ENCODE assay signal across 21 cellular contexts in the genomic region with DNA sequence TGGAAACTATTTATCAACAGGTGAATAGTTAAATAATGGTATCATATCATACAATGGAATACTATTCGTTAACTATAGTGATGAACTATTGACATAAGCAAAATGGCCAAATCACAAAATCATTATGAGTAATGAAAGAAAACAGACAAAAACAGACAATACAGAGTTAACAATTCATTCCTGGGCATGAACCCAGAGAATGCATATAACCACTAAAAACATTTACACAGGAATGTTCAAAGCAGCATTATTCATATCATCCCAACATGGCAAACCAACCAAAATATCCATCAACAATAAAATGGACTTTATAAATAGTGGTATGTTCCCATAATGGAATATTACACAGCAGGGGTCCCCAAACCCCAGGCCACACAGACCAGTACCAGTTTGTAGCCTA.
DNase-seq lines count a peak whose midpoint lies in the region; ATAC-seq, FAIRE-seq and TF ChIP-seq lines count a peak whose summit lies in the region.
"Had no signal": no experiment of that assay in that cellular context is flagged by ENCODE, and none has a peak within 500 bp of the region (broad histone marks: within the 10 kb centered on the region; RNA-seq: fewer than 3 reads in every experiment).

No MANE protein-coding gene starts in this region.

- TF ChIP-seq CTCF in astrocyte of the cerebellum (IDR thresholded peaks at IDR 0.05; ENCODE audit: low read depth, low read length, missing control alignments): no peak
- TF ChIP-seq CTCF in fibroblast of the aortic adventitia (IDR thresholded peaks at IDR 0.05; ENCODE audit: insufficient read depth, low read length): no peak

- no peaks in the 10 kb centered on the region for H3K27me3 ChIP-seq in H7 (ENCODE audit: control insufficient read depth, insufficient read depth, low read length)
- H3K27me3 ChIP-seq: BLaER1, MG63 had no signal

- in situ Hi-C loops in astrocyte of the cerebellum (cut with HindIII; ENCODE audit: low sequenced_read_pairs): no loop called here

- ATAC-seq in GM21529 (IDR thresholded peaks at IDR 0.05; ENCODE audit: unreplicated experiment): no peak
- ATAC-seq: GM12878 had no signal

- DNase-seq in AG08395 (ENCODE audit: low spot score) (peak; percentile 35), HTR-8/SVneo (ENCODE audit: insufficient read length, low spot score) (no peak), astrocyte of the cerebellum (ENCODE audit: low read depth) (peak; percentile 62), fibroblast of the aortic adventitia (ENCODE audit: low read depth) (peak; percentile 49), H7 (no peak), activated gamma-delta T cell treated with Interleukin-2 at 50 U/mL for 16 hours (no peak)
- DNase-seq: CD4-positive, alpha-beta memory T cell; DMS153; GOT3; KG1; MG63; NCI-H1092; NCI-H2081; NCI-H2171 treated with DMSO at 0.1 percent for 48 hours; NCI-H446 treated with DMSO at 0.1 percent for 48 hours; NCI-H69; Right ventricle myocardium superior had no signal

- FAIRE-seq in HTR-8/SVneo (lab: Jason Lieb, UNC): peak; percentile 59
- FAIRE-seq: GM12878, RCC 7860 had no signal

- no peaks in the 10 kb centered on the region for H3K36me3 ChIP-seq in H7 (replicated peaks; ENCODE audit: control insufficient read depth, insufficient read depth, low read length)
- H3K36me3 ChIP-seq: BLaER1 had no signal

- H3K4me3 ChIP-seq in astrocyte of the cerebellum (ENCODE audit: low read depth, low read length): no peak overlapping the region
- no peak overlapping the region for H3K4me3 ChIP-seq in fibroblast of the aortic adventitia (ENCODE audit: low read depth, low read length)
- H3K4me3 ChIP-seq in H7 (ENCODE audit: insufficient read depth, low read depth, low read length): no peak overlapping the region
- H3K4me3 ChIP-seq: BLaER1, GM12878, MG63 had no signal

Comparison
In these comparisons a context has a peak if more than half of its experiments do, and no peak if none do; other contexts are left out.
1. DNase-seq: peak in AG08395 (single experiment), astrocyte of the cerebellum (single experiment) and fibroblast of the aortic adventitia (single experiment); none in HTR-8/SVneo (single experiment), H7 (single experiment) and activated gamma-delta T cell treated with Interleukin-2 at 50 U/mL for 16 hours (single experiment).